1 cellular context compared by ENCODE assay signal in genomic region chr7:135693558-135693957, GRCh38.
TF ChIP-seq lines count a peak whose summit lies in the region.

No MANE protein-coding gene starts in this region.

TF ChIP-seq in K562, 482 proteins besides CTCF, POLR2A, EP300 and RAD21:
- no peak for TF ChIP-seq ASH1L (IDR thresholded peaks at IDR 0.05; ENCODE audit: borderline replicate concordance, low read depth, partially characterized antibody)
- TF ChIP-seq POLR2AphosphoS5 (IDR thresholded peaks at IDR 0.05; ENCODE audit: control insufficient read depth, insufficient read depth, low read depth, low read length): no peak
- TF ChIP-seq MAFF (IDR thresholded peaks at IDR 0.05; ENCODE audit: low read length): no peak
- TF ChIP-seq NFE2 (IDR thresholded peaks at IDR 0.05; ENCODE audit: low read depth): no peak
- no peak for TF ChIP-seq PREB (CRISPR knock-in tag; IDR thresholded peaks at IDR 0.05)
- TF ChIP-seq ZBTB26 (CRISPR knock-in tag; IDR thresholded peaks at IDR 0.05): no peak
- no peak for TF ChIP-seq PPARD (CRISPR knock-in tag; IDR thresholded peaks at IDR 0.05)
- no peak for TF ChIP-seq ZNF140 (CRISPR knock-in tag; IDR thresholded peaks at IDR 0.05)
